8 cellular contexts compared by ENCODE assay signal in the genomic region with DNA sequence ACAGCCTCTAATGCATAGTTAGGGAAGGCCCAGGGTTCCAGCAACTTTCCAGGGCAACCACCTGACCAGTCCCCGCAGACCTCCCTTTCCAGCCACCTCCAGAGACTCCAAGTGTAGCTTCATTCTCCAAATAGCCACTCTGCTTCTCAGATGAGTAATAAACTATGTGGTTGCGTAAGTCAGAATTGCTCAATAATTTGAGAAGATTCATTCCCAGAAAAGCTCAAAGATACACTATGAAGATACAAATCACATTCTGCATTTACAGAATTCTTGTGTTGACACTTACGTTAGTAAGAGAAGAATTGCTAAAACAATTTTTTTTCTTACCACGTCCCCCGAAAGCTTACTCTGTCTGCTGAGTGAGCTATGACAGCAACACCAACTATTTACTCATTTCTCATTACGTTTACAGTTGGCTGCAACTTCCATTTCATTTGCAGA. TPM values are rescaled to one million over a fixed set of nuclear protein-coding genes. Genes with fewer than 3 reads are reported as not detected.
DNase-seq lines count a peak whose midpoint lies in the region; ATAC-seq, FAIRE-seq and TF ChIP-seq lines count a peak whose summit lies in the region.

No MANE protein-coding gene starts in this region.

- TF ChIP-seq POLR2A in heart left ventricle (IDR thresholded peaks at IDR 0.05) = no peak

- FAIRE-seq in small intestine (lab: Jason Lieb, UNC) = no peak

- 76 to 85% (median 79%) methylated on average over 6 of the region's 6 CpGs for WGBS in heart left ventricle, 4 donors
- WGBS in small intestine, 3 donors = 56 to 72% (median 66%) methylated on average over 6 of the region's 6 CpGs

- H3K4me1 Mint-ChIP-seq in activated CD4-positive, alpha-beta T cell treated with anti-CD3 and anti-CD28 coated beads, Interleukin-2, amount 10 ng/mL, durations not matched to agents 24 days and 14 days = peaks cover 9% of the 10 kb centered on the region

- H3K36me3 Mint-ChIP-seq in activated CD4-positive, alpha-beta T cell treated with anti-CD3 and anti-CD28 coated beads, Interleukin-2, amount 10 ng/mL, durations not matched to agents 24 days and 14 days (ENCODE audit: low read depth) = no peaks in the 10 kb centered on the region

- H3K27ac ChIP-seq in heart left ventricle (peak overlapping the region in 7 of 12 donors; percentile 10 to 69 (median 52)), small intestine (ENCODE audit: low read depth in 1 of 2, low read length in 1 of 2) (no peak overlapping the region)

- H3K4me1 ChIP-seq in heart left ventricle (peaks cover 0 to 44% (median 0%) of the 10 kb centered on the region in 12 donors), small intestine (ENCODE audit: control insufficient read depth in 2 of 2, insufficient read depth in 1 of 2, low read depth in 1 of 2, low read length in 1 of 2) (no peaks in the 10 kb centered on the region), HAP-1 (no peaks in the 10 kb centered on the region)

- H3K27me3 Mint-ChIP-seq in activated CD4-positive, alpha-beta T cell treated with anti-CD3 and anti-CD28 coated beads, Interleukin-2, amount 10 ng/mL, durations not matched to agents 24 days and 14 days = no peaks in the 10 kb centered on the region

- intact Hi-C loops in heart left ventricle (cut with DNase I) = loop anchor here in 3 of 10 donors (10.0 kb wide), 1 partner anchor 125 kb away; no protein-coding TSS in a partner anchor
- intact Hi-C loops in activated CD4-positive, alpha-beta T cell treated with anti-CD3 and anti-CD28 coated beads, Interleukin-2, amount 10 ng/mL, durations not matched to agents 24 days and 14 days (cut with micrococcal nuclease) = loop anchor here (10.0 kb wide), 1 partner anchor 125 kb away; no protein-coding TSS in a partner anchor

- no peaks in the 10 kb centered on the region for H3K9me3 Mint-ChIP-seq in activated CD4-positive, alpha-beta T cell treated with anti-CD3 and anti-CD28 coated beads, Interleukin-2, amount 10 ng/mL, durations not matched to agents 24 days and 14 days

- H3K4me3 ChIP-seq in HFF-Myc (replicated peaks; ENCODE audit: low read depth, low read length) (no peak overlapping the region), heart left ventricle (no peak overlapping the region), small intestine (ENCODE audit: low read depth in 1 of 2, low read length in 2 of 2) (no peak overlapping the region), HAP-1 (no peak overlapping the region)

- H3K27me3 ChIP-seq in heart left ventricle (no peaks in the 10 kb centered on the region), small intestine (ENCODE audit: control insufficient read depth in 2 of 2, insufficient read depth in 2 of 2, low read length in 2 of 2) (no peaks in the 10 kb centered on the region), HAP-1 (ENCODE audit: low read depth) (no peaks in the 10 kb centered on the region)

- H3K36me3 ChIP-seq in heart left ventricle (no peaks in the 10 kb centered on the region), small intestine (ENCODE audit: control insufficient read depth in 2 of 2, insufficient read depth in 2 of 2, low read length in 2 of 2) (no peaks in the 10 kb centered on the region), HAP-1 (replicated peaks) (no peaks in the 10 kb centered on the region)

- ATAC-seq in heart left ventricle = peak; percentile 48 to 93 (median 84)

- no peak overlapping the region for H3K27ac Mint-ChIP-seq in activated CD4-positive, alpha-beta T cell treated with anti-CD3 and anti-CD28 coated beads, Interleukin-2, amount 10 ng/mL, durations not matched to agents 24 days and 14 days

- TF ChIP-seq CTCF in HFF-Myc (IDR thresholded peaks at IDR 0.05; ENCODE audit: low read depth, low read length, missing control alignments) (no peak), heart left ventricle (IDR thresholded peaks at IDR 0.05) (no peak)

- H3K9me3 ChIP-seq in heart left ventricle = no peaks in the 10 kb centered on the region
- no peaks in the 10 kb centered on the region for H3K9me3 ChIP-seq in small intestine (ENCODE audit: control insufficient read depth, low read depth)
- H3K9me3 ChIP-seq in HAP-1 = no peaks in the 10 kb centered on the region

- no peak overlapping the region for H3K4me3 Mint-ChIP-seq in activated CD4-positive, alpha-beta T cell treated with anti-CD3 and anti-CD28 coated beads, Interleukin-2, amount 10 ng/mL, durations not matched to agents 24 days and 14 days

- in situ Hi-C loops in HAP-1 (cut with MboI; ENCODE audit: low sequenced_read_pairs) = no loop called here

- DNase-seq in HFF-Myc (ENCODE audit: extremely low read depth, low read depth) (peak; percentile 69), SKM-1 (lab: John Stamatoyannopoulos, UW; ENCODE audit: unreplicated experiment) (peak; percentile 16), heart left ventricle (peak in 3 of 5 donors; percentile 41 to 56 (median 49)), small intestine (peak; percentile 13), NCI-H2171 (lab: John Stamatoyannopoulos, UW) (no peak), hippocampal formation (lab: John Stamatoyannopoulos, UW) (no peak), HAP-1 (ENCODE audit: low spot score in 2 of 2) (no peak)
- no peak for DNase-seq in activated CD4-positive, alpha-beta T cell treated with anti-CD3 and anti-CD28 coated beads, Interleukin-2, amount 10 ng/mL, durations not matched to agents 24 days and 14 days

RNA-seq across cellular contexts. Expression of gene LATS2, which starts 8.2 kb away (rescaled TPM):
- 10 to 100 TPM; 16.6 to 35.6 (median 27.1) TPM for total RNA-seq in heart left ventricle
- polyA plus RNA-seq in heart left ventricle (10 to 100 TPM in 1 of 2 donors, 1 to 10 TPM in 1; 7.8 to 22.9 TPM), small intestine (1 to 10 TPM; 1.1 to 3.6 (median 2.2) TPM)
- total RNA-seq in activated CD4-positive, alpha-beta T cell treated with anti-CD3 and anti-CD28 coated beads, Interleukin-2, amount 10 ng/mL, durations not matched to agents 24 days and 14 days = 1.7 and 2.2 TPM in 2 replicates

Comparison
In these comparisons a context has a peak if more than half of its experiments do, and no peak if none do; other contexts are left out.
1. DNase-seq: peak in HFF-Myc (single experiment), SKM-1 (single experiment), heart left ventricle (3 of 5) and small intestine (single experiment); none in activated CD4-positive, alpha-beta T cell treated with anti-CD3 and anti-CD28 coated beads, Interleukin-2, amount 10 ng/mL, durations not matched to agents 24 days and 14 days (single experiment), NCI-H2171 (single experiment), hippocampal formation (0 of 2) and HAP-1 (0 of 2).
2. H3K27ac ChIP-seq: peak in heart left ventricle (7 of 12); none in small intestine (0 of 2).